ENCODE assay signal across 8 cellular contexts in the genomic region with DNA sequence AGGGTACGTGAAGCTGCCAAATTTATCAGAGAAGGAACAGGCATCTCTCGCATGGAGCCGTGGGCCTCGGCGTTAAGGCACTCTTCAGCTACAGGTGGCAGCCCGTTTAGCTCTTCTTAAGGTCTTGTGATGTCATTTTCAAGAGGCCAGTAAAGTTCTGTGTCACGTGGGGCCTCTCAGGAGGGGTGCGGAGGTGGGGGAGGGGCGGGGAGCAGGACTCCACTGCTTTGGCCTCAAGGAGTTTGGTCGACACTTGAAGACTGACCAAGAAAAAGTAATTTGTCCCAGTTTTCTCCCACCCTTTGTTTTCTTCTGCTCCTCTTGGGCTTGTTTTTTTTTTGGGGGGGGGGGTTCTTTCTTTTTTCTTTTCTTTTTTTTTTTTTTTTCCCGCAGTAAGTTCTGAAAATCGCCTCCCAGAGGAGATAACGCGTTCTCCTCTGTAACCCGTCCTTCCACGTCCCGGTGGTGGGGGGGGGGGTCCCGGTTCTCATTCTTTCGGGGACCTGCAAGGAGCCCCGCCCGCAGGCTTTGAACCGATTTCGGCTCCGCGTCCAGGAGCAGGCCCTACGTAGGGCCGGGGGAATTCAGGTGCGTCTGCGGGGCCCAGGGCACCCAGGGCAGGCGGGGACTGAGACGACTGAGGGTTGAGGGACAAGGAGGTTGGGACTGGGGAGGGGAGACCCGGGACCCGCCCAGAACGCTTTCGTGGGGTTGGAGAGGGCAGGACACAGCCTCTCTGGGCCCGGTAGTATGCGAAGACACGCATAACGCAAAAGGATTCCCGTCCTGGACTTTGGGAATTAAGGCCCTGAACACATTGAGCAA. TPM values are rescaled to one million over a fixed set of nuclear protein-coding genes. Genes with fewer than 3 reads are reported as not detected.
DNase-seq lines count a peak whose midpoint lies in the region; ATAC-seq and TF ChIP-seq lines count a peak whose summit lies in the region.

No MANE protein-coding gene starts in this region.

- no peaks in the 10 kb centered on the region for H3K36me3 ChIP-seq in brain microvascular endothelial cell (replicated peaks)

- peak overlapping the region; percentile 73 for H3K4me3 ChIP-seq in brain microvascular endothelial cell (ENCODE audit: low read depth, low read length)

- DNase-seq in GM13977 (ENCODE audit: low spot score) (peak; percentile 79), SK-MEL-5 (ENCODE audit: low read depth, low spot score) (peak; percentile 76), brain microvascular endothelial cell (peak; percentile 79), islet precursor cell (peak; percentile 93), NCI-H2029 (lab: John Stamatoyannopoulos, UW) (no peak), NCI-H128 (lab: John Stamatoyannopoulos, UW; ENCODE audit: unreplicated experiment) (no peak)
- peak; percentile 64 for DNase-seq in stimulated activated CD4-positive, alpha-beta T cell treated with anti-CD3 and anti-CD28 coated beads, Interleukin-1b, Interleukin-23, amount 100 ng/mL, for 48 hours

- no peaks in the 10 kb centered on the region for H3K27me3 ChIP-seq in brain microvascular endothelial cell (replicated peaks)

- TF ChIP-seq CTCF in GM13977 (IDR thresholded peaks at IDR 0.05; ENCODE audit: extremely low read depth, insufficient read depth, missing control alignments) (no peak), brain microvascular endothelial cell (IDR thresholded peaks at IDR 0.05; ENCODE audit: low read depth, low read length, missing control alignments) (no peak)

- ATAC-seq in HG03039 (IDR thresholded peaks at IDR 0.05; ENCODE audit: unreplicated experiment): peak; percentile 71

- in situ Hi-C loops in GM13977 (cut with MboI; ENCODE audit: low pct_unique_long_range_greater_than_20kb, low sequenced_read_pairs, unreplicated experiment) (no loop called here), SK-MEL-5 (cut with HindIII; ENCODE audit: low pct_unique_long_range_greater_than_20kb, low sequenced_read_pairs) (no loop called here), brain microvascular endothelial cell (cut with HindIII; ENCODE audit: low pct_ligation_motif_present, low sequenced_read_pairs) (no loop called here)

- peak overlapping the region; percentile 66 for H3K27ac ChIP-seq in brain microvascular endothelial cell

RNA-seq across cellular contexts. Expression of gene GPX6, which starts 26.0 kb away (rescaled TPM):
- not detected in 2 replicates for total RNA-seq in SK-MEL-5 (2014; rRNA removed; shearing (Covaris generic))
- not detected in 2 replicates for polyA plus RNA-seq in SK-MEL-5 (2015; cell fraction: cytosol; rRNA removed)
- not detected in 2 replicates for polyA plus RNA-seq in SK-MEL-5 (2015; cell fraction: nucleus; rRNA removed)

RNA-seq across cellular contexts. Expression of gene GPX5, which starts 36.1 kb away (rescaled TPM):
- total RNA-seq in SK-MEL-5 (2014; rRNA removed; shearing (Covaris generic)): not detected in 2 replicates
- polyA plus RNA-seq in SK-MEL-5 (2015; cell fraction: cytosol; rRNA removed): 0.11 TPM in 1 of 2 replicates, not detected in the other
- polyA plus RNA-seq in SK-MEL-5 (2015; cell fraction: nucleus; rRNA removed): 1.2 TPM in 1 of 2 replicates, not detected in the other

RNA-seq across cellular contexts. Expression of gene ZSCAN23, which starts 46.3 kb away (rescaled TPM):
- total RNA-seq in SK-MEL-5 (2014; rRNA removed; shearing (Covaris generic)): 1.9 and 4.6 TPM in 2 replicates
- polyA plus RNA-seq in SK-MEL-5 (2015; cell fraction: cytosol; rRNA removed): 0.64 and 1.0 TPM in 2 replicates
- 2.2 and 9.1 TPM in 2 replicates for polyA plus RNA-seq in SK-MEL-5 (2015; cell fraction: nucleus; rRNA removed)

Comparison
In these comparisons a context has a peak if more than half of its experiments do, and no peak if none do; other contexts are left out.
1. DNase-seq: peak in GM13977 (single experiment), SK-MEL-5 (single experiment), brain microvascular endothelial cell (single experiment), islet precursor cell (single experiment) and stimulated activated CD4-positive, alpha-beta T cell treated with anti-CD3 and anti-CD28 coated beads, Interleukin-1b, Interleukin-23, amount 100 ng/mL, for 48 hours (single experiment); none in NCI-H2029 (single experiment) and NCI-H128 (single experiment).